ENCODE assay signal across 6 cellular contexts in the genomic region with DNA sequence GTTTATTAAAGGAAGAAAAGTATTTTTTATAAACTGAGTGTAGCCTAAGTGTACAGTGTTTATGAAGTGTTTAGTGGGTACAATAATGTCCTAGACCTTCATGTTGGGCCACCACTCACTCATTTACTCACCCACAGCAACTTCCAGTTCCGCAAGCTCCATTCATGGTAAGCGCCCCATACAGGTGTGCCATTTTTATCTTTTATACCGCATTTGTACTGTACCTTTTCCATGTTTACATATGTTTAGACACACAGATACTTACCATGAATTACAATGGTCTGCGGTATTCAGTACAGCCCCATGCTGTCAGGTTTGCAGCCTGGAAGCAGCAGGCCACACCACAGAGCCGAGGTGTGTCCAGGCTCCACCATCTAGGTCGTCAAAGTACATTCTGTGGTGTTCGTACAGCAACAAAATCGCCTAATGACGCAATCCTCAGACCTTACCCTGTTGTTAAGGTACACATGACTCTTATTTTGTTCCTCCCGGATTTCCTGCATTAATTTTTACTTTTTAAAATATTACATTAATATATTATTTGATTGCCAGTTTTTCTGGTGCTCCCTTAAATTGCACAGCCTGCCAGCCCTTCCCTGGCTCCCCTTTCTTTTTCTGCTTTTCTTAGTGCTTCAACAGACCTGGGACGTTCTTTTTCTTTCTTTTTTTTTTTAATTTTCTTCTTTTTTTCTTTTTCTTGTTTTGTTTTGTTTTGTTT. TPM values are rescaled to one million over a fixed set of nuclear protein-coding genes. Genes with fewer than 3 reads are reported as not detected.
DNase-seq lines count a peak whose midpoint lies in the region; ATAC-seq and TF ChIP-seq lines count a peak whose summit lies in the region.

No MANE protein-coding gene starts in this region.

- peak overlapping the region; percentile 65 to 91 for H3K4me3 ChIP-seq in mesenchymal stem cell (ENCODE audit: insufficient read depth in 1 of 2, low read depth in 1 of 2, low read length in 2 of 2)

- H3K79me1 ChIP-seq in mesenchymal stem cell (replicated peaks; ENCODE audit: low read length, poor library complexity, severe bottlenecking): peaks cover 11% of the 10 kb centered on the region

- WGBS in mesenchymal stem cell: 94% methylated on average over 10 of the region's 11 CpGs

- H4K8ac ChIP-seq in mesenchymal stem cell (ENCODE audit: low read length): peak overlapping the region; percentile 100

- peak overlapping the region; percentile 7 for H4K91ac ChIP-seq in mesenchymal stem cell (ENCODE audit: low read length)

- DNase-seq in HuH-7.5 (ENCODE audit: low spot score) (peak; percentile 12), mesenchymal stem cell (peak; percentile 2), nucleus accumbens (lab: John Stamatoyannopoulos, UW) (no peak)
- DNase-seq in activated naive CD4-positive, alpha-beta T cell treated with anti-CD3 and anti-CD28 coated beads, Interleukin-2, amount 50 U/mL, for 72 hours (ENCODE audit: low spot score in 2 of 2): peak in 1 of 2 donors; percentile 11

- no peaks in the 10 kb centered on the region for H3K9me3 ChIP-seq in mesenchymal stem cell (ENCODE audit: control insufficient read depth, low read length)

- peak overlapping the region; percentile 97 for H3K9ac ChIP-seq in mesenchymal stem cell (ENCODE audit: low read length)

- no peak overlapping the region for H2BK5ac ChIP-seq in mesenchymal stem cell (ENCODE audit: low read depth, low read length, poor library complexity, severe bottlenecking)

- no peaks in the 10 kb centered on the region for H3K27me3 ChIP-seq in mesenchymal stem cell (ENCODE audit: control insufficient read depth in 1 of 2, insufficient read depth in 1 of 2, low read length in 2 of 2)

- H3K36me3 ChIP-seq in mesenchymal stem cell (ENCODE audit: control insufficient read depth in 1 of 2, insufficient read depth in 2 of 2, low read depth in 1 of 2, low read length in 2 of 2): peaks cover 4 to 30% of the 10 kb centered on the region in 2 experiments

- H2AFZ ChIP-seq in mesenchymal stem cell (ENCODE audit: low read depth, low read length): peak overlapping the region; percentile 80

- H3K4ac ChIP-seq in mesenchymal stem cell (ENCODE audit: low read depth in 1 of 2, low read length in 2 of 2): no peak overlapping the region

- peaks cover 7% of the 10 kb centered on the region for H3K4me1 ChIP-seq in mesenchymal stem cell (ENCODE audit: control insufficient read depth, insufficient read depth, low read depth, low read length)

- H2BK12ac ChIP-seq in mesenchymal stem cell (ENCODE audit: low read length in 2 of 2): no peak overlapping the region

- H3K23ac ChIP-seq in mesenchymal stem cell (ENCODE audit: low read length in 2 of 2): no peak overlapping the region

- H3K36me3 Mint-ChIP-seq in activated naive CD4-positive, alpha-beta T cell treated with anti-CD3 and anti-CD28 coated beads, Interleukin-2, amount 50 U/mL, for 72 hours: peaks cover 25 to 33% of the 10 kb centered on the region in 2 donors

- H3K4me2 ChIP-seq in mesenchymal stem cell (ENCODE audit: low read length, poor library complexity, severe bottlenecking): peak overlapping the region; percentile 71

- H2BK120ac ChIP-seq in mesenchymal stem cell (ENCODE audit: low read depth, low read length): peak overlapping the region; percentile 67

- H3K18ac ChIP-seq in mesenchymal stem cell (ENCODE audit: low read depth in 1 of 2, low read length in 2 of 2): no peak overlapping the region

- no peak for ATAC-seq in activated naive CD4-positive, alpha-beta T cell treated with anti-CD3 and anti-CD28 coated beads, Interleukin-2, amount 50 U/mL, for 72 hours
- no peak for ATAC-seq in HG03460 (IDR thresholded peaks at IDR 0.05; ENCODE audit: unreplicated experiment)

- TF ChIP-seq CTCF in 22Rv1 (IDR thresholded peaks at IDR 0.05): no peak

- H3K27ac ChIP-seq in 22Rv1 (peak overlapping the region; percentile 85), mesenchymal stem cell (ENCODE audit: low read length, poor library complexity, severe bottlenecking) (peak overlapping the region; percentile 84)

- peak overlapping the region; percentile 99 to 100 for H3K27ac Mint-ChIP-seq in activated naive CD4-positive, alpha-beta T cell treated with anti-CD3 and anti-CD28 coated beads, Interleukin-2, amount 50 U/mL, for 72 hours

- no peak overlapping the region for H2AK5ac ChIP-seq in mesenchymal stem cell (ENCODE audit: low read length, severe bottlenecking)

- H2BK15ac ChIP-seq in mesenchymal stem cell (ENCODE audit: low read depth, poor library complexity, severe bottlenecking): no peak overlapping the region

- H3K9me3 Mint-ChIP-seq in activated naive CD4-positive, alpha-beta T cell treated with anti-CD3 and anti-CD28 coated beads, Interleukin-2, amount 50 U/mL, for 72 hours: no peaks in the 10 kb centered on the region

- H3K14ac ChIP-seq in mesenchymal stem cell (ENCODE audit: low read length in 2 of 2): no peak overlapping the region

RNA-seq across cellular contexts. Expression of a gene that starts 0.9 kb away (rescaled TPM):
- 100 to 1,000 TPM; 174 to 221 TPM for total RNA-seq in activated naive CD4-positive, alpha-beta T cell treated with anti-CD3 and anti-CD28 coated beads, Interleukin-2, amount 50 U/mL, for 72 hours
- 327 TPM for polyA plus RNA-seq in mesenchymal stem cell (2013, experiment 1 of 2)
- 323 TPM for polyA plus RNA-seq in mesenchymal stem cell (2013, experiment 2 of 2)

RNA-seq across cellular contexts. Expression of a gene that starts 26.6 kb away (rescaled TPM):
- total RNA-seq in activated naive CD4-positive, alpha-beta T cell treated with anti-CD3 and anti-CD28 coated beads, Interleukin-2, amount 50 U/mL, for 72 hours: 1 to 10 TPM; 1.8 to 2.1 TPM
- not detected for polyA plus RNA-seq in mesenchymal stem cell (2013, experiment 1 of 2)
- not detected for polyA plus RNA-seq in mesenchymal stem cell (2013, experiment 2 of 2)

RNA-seq across cellular contexts. Expression of a gene that starts 29.1 kb away (rescaled TPM):
- total RNA-seq in activated naive CD4-positive, alpha-beta T cell treated with anti-CD3 and anti-CD28 coated beads, Interleukin-2, amount 50 U/mL, for 72 hours: not detected
- polyA plus RNA-seq in mesenchymal stem cell (2013, experiment 1 of 2): not detected
- not detected for polyA plus RNA-seq in mesenchymal stem cell (2013, experiment 2 of 2)

RNA-seq across cellular contexts. Expression of a gene that starts 35.3 kb away (rescaled TPM):
- 10 to 100 TPM; 21.4 to 40.1 TPM for total RNA-seq in activated naive CD4-positive, alpha-beta T cell treated with anti-CD3 and anti-CD28 coated beads, Interleukin-2, amount 50 U/mL, for 72 hours
- 3.3 TPM for polyA plus RNA-seq in mesenchymal stem cell (2013, experiment 1 of 2)
- 3.3 TPM for polyA plus RNA-seq in mesenchymal stem cell (2013, experiment 2 of 2)

RNA-seq across cellular contexts. Expression of a gene that starts 39.2 kb away (rescaled TPM):
- 1 to 10 TPM in 1 of 2 donors, under 1 TPM in 1; 0.96 to 1.0 TPM for total RNA-seq in activated naive CD4-positive, alpha-beta T cell treated with anti-CD3 and anti-CD28 coated beads, Interleukin-2, amount 50 U/mL, for 72 hours
- 0.03 TPM for polyA plus RNA-seq in mesenchymal stem cell (2013, experiment 1 of 2)
- 0.04 TPM for polyA plus RNA-seq in mesenchymal stem cell (2013, experiment 2 of 2)

Comparison
In these comparisons a context has a peak if more than half of its experiments do, and no peak if none do; other contexts are left out.
1. DNase-seq: peak in HuH-7.5 (single experiment) and mesenchymal stem cell (single experiment); none in nucleus accumbens (0 of 56).